In genomic region chr22:33397381-33397907, GRCh38 we compare ENCODE assay signal across 29 cellular contexts.
"Had no signal": no experiment of that assay in that cellular context is flagged by ENCODE, and none has a peak within 500 bp of the region (broad histone marks: within the 10 kb centered on the region; RNA-seq: fewer than 3 reads in every experiment).

No MANE protein-coding gene starts in this region.

- ATAC-seq: activated CD8-positive, alpha-beta T cell treated with anti-CD3 and anti-CD28 coated beads for 36 hours; activated T-cell treated with anti-CD3 and anti-CD28 coated beads, Interleukin-2, amount 50 U/mL, for 72 hours; activated T-helper 17 cell treated with anti-CD3 and anti-CD28 coated beads, Interleukin-2, amount 50 U/mL, for 72 hours; Panc1 had no signal

- H3K36me3 ChIP-seq: ascending aorta, breast epithelium, SJCRH30, WERI-Rb-1 had no signal

- H3K9me3 Mint-ChIP-seq: activated naive CD8-positive, alpha-beta T cell treated with anti-CD3 and anti-CD28 coated beads for 36 hours had no signal

- H3K27ac Mint-ChIP-seq: activated CD8-positive, alpha-beta T cell treated with anti-CD3 and anti-CD28 coated beads for 36 hours; activated naive CD8-positive, alpha-beta T cell treated with anti-CD3 and anti-CD28 coated beads for 36 hours; activated T-cell treated with anti-CD3 and anti-CD28 coated beads, Interleukin-2, amount 50 U/mL, for 72 hours; activated T-helper 17 cell treated with anti-CD3 and anti-CD28 coated beads, Interleukin-2, amount 50 U/mL, for 72 hours had no signal

- H3K4me3 ChIP-seq: ascending aorta, breast epithelium, SJCRH30, SK-N-MC had no signal

- H3K4me1 ChIP-seq: ascending aorta, breast epithelium had no signal

- H3K4me1 Mint-ChIP-seq: activated naive CD8-positive, alpha-beta T cell treated with anti-CD3 and anti-CD28 coated beads for 36 hours; activated T-helper 17 cell treated with anti-CD3 and anti-CD28 coated beads, Interleukin-2, amount 50 U/mL, for 72 hours had no signal

- H3K9me3 ChIP-seq: ascending aorta, breast epithelium, SJCRH30 had no signal

- H3K27me3 Mint-ChIP-seq: activated CD8-positive, alpha-beta T cell treated with anti-CD3 and anti-CD28 coated beads for 36 hours; activated T-helper 17 cell treated with anti-CD3 and anti-CD28 coated beads, Interleukin-2, amount 50 U/mL, for 72 hours had no signal

- H3K4me3 Mint-ChIP-seq: activated CD8-positive, alpha-beta T cell treated with anti-CD3 and anti-CD28 coated beads for 36 hours; activated naive CD8-positive, alpha-beta T cell treated with anti-CD3 and anti-CD28 coated beads for 36 hours; activated T-cell treated with anti-CD3 and anti-CD28 coated beads, Interleukin-2, amount 50 U/mL, for 72 hours; activated T-helper 17 cell treated with anti-CD3 and anti-CD28 coated beads, Interleukin-2, amount 50 U/mL, for 72 hours had no signal

- H3K27me3 ChIP-seq: ascending aorta, breast epithelium, SJCRH30 had no signal

- H3K27ac ChIP-seq: ascending aorta, breast epithelium, SJCRH30, SK-N-MC, WERI-Rb-1 had no signal

- DNase-seq: activated CD4-positive, alpha-beta T cell treated with anti-CD3 and anti-CD28 coated beads for 1 hour; activated CD4-positive, alpha-beta T cell treated with anti-CD3 and anti-CD28 coated beads for 48 hours; activated CD4-positive, alpha-beta T cell treated with anti-CD3 and anti-CD28 coated beads, Interleukin-2, amount 50 U/mL, for 4 hours; activated CD4-positive, CD25-positive, alpha-beta regulatory T cell; activated CD8-positive, alpha-beta T cell treated with anti-CD3 and anti-CD28 coated beads for 36 hours; activated effector memory CD4-positive, alpha-beta T cell treated with anti-CD3 and anti-CD28 coated beads, Interleukin-2, amount 50 U/mL, for 16 hours; activated naive CD4-positive, alpha-beta T cell; activated naive CD4-positive, alpha-beta T cell treated with anti-CD3 and anti-CD28 coated beads, Interleukin-2, amount 50 U/mL, for 16 hours; activated naive CD8-positive, alpha-beta T cell treated with anti-CD3 and anti-CD28 coated beads for 36 hours; activated T-cell treated with anti-CD3 and anti-CD28 coated beads, Interleukin-2, amount 50 U/mL, for 1 hour; activated T-cell treated with anti-CD3 and anti-CD28 coated beads, Interleukin-2, amount 50 U/mL, for 72 hours; amygdala; caudate nucleus; Karpas-422; NCI-H1105; NCI-H1417 treated with DMSO at 0.1 percent for 48 hours; NCI-H187 treated with DMSO at 0.1 percent for 48 hours; NCI-H2081; NCI-H345; NCI-H524 treated with DMSO at 0.1 percent for 48 hours; SHP77; SJCRH30; T1000; WERI-Rb-1 had no signal
